In the genomic region with DNA sequence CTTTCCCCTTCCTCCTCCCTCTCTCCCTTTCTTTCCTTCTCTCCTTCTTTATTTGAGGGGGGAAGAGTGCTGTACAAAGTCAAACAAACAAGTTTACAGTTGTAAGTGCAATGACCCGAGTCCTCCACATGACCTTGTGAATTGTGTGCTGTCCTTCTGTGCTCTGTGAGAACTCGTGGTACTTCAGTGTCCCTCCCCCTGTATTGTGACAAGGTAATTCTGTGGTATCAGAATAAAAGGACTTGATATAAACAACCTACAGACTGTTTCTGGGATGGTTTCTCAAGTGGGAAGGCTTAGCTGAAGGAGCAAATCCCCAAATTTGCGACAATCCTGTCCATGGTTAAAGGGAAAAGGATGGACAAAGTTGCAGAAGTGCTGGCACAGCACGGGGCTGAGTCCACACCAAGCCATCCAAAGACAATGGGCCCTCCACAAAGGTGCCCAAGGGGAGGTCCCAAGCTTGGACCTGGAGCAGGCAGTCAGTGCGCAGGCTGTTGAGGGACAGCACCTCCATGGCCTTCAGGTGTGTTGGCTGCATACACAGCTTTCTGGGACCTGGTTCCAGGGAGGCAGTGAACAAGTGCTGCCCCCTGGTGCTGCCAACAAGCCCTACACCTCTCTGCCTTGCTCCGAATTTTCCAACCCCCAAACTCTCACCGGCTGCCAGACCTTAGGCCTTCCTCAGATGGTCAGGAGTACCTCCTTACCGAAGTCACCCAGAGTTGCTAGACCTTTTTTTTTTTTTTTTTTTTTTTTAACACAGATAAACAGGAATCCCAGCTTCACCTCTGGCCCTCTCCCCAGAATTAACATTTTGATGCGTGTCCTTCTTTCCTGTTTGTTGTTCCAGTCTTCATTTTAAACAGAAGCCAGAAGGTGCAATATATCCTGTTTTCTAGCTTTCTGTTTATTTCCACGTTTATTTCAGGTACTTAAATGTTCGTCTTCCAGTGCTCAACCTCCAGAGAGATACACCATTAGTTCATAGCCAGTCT, we compare ENCODE assay signal across 8 cellular contexts. TPM values are rescaled to one million over a fixed set of nuclear protein-coding genes. Genes with fewer than 3 reads are reported as not detected.
DNase-seq lines count a peak whose midpoint lies in the region; ATAC-seq and TF ChIP-seq lines count a peak whose summit lies in the region.

No MANE protein-coding gene starts in this region.

- ATAC-seq in upper lobe of right lung = peak; percentile 36

- POLR2A ChIA-PET in BJ (lab: Charles Lee) = interaction anchor here (0.5 kb wide), 1 partner anchor 664 kb away, joined by 7 read pairs; no protein-coding TSS in a partner anchor

- H3K27me3 Mint-ChIP-seq in IgD-negative memory B cell = no peaks in the 10 kb centered on the region

- peak overlapping the region in 3 of 4 donors; percentile 65 to 77 (median 66) for H3K4me3 Mint-ChIP-seq in IgD-negative memory B cell

- H3K36me3 Mint-ChIP-seq in IgD-negative memory B cell = peaks cover 3% of the 10 kb centered on the region

- H3K27ac ChIP-seq in neutrophil (no peak overlapping the region), upper lobe of right lung (no peak overlapping the region)

- peaks cover 0 to 1% (median 0%) of the 10 kb centered on the region in 3 donors for H3K9me3 Mint-ChIP-seq in IgD-negative memory B cell

- H3K36me3 ChIP-seq in BJ (ENCODE audit: control insufficient read depth, insufficient read depth, low read length) (peaks cover 5% of the 10 kb centered on the region), neutrophil (peaks cover 10% of the 10 kb centered on the region), upper lobe of right lung (peaks cover 6% of the 10 kb centered on the region)

- intact Hi-C loops in upper lobe of right lung (cut with DNase I) = no loop called here

- H3K27me3 ChIP-seq in BJ (ENCODE audit: control insufficient read depth, insufficient read depth, low read length) = 0 out of 2 replicates have a peak, but pooled peaks cover 1% of the 10 kb centered on the region
- peaks cover 18% of the 10 kb centered on the region for H3K27me3 ChIP-seq in neutrophil
- no peaks in the 10 kb centered on the region for H3K27me3 ChIP-seq in upper lobe of right lung

- H3K4me3 ChIP-seq in BJ (ENCODE audit: low read depth, low read length) = no peak overlapping the region
- H3K4me3 ChIP-seq in neutrophil (ENCODE audit: low read depth in 1 of 2, low read length in 1 of 2) = no peak overlapping the region
- no peak overlapping the region for H3K4me3 ChIP-seq in upper lobe of right lung

- peak overlapping the region in 2 of 3 donors; percentile 59 to 90 for H3K27ac Mint-ChIP-seq in IgD-negative memory B cell

- CTCF ChIA-PET in BJ (lab: Yijun Ruan, JAX) = interaction anchor here (0.7 to 5.4 kb wide), 16 partner anchors 8 to 212 kb away, joined by 3 to 152 read pairs (median 5); partner anchors contain the start of genes BSN, INKA1 and UBA7

- H3K9me3 ChIP-seq in neutrophil = no peaks in the 10 kb centered on the region
- no peaks in the 10 kb centered on the region for H3K9me3 ChIP-seq in upper lobe of right lung

- no peak for DNase-seq in BJ (ENCODE audit: low read depth)
- DNase-seq in activated CD8-positive, alpha-beta memory T cell treated with anti-CD3 and anti-CD28 coated beads, Interleukin-2, amount 50 U/mL, for 4 hours = peak; percentile 74
- DNase-seq in fibroblast of gingiva (ENCODE audit: low read depth) = peak; percentile 30
- DNase-seq in upper lobe of right lung = peak; percentile 84
- no peak for DNase-seq in NCI-H345 treated with DMSO at 0.1 percent for 48 hours (lab: John Stamatoyannopoulos, UW; ENCODE audit: unreplicated experiment)
- no peak for DNase-seq in SIG-M5 treated with dmso at 0.1 percent for 504 hours (lab: John Stamatoyannopoulos, UW; ENCODE audit: unreplicated experiment)

- peaks cover 13 to 19% (median 15%) of the 10 kb centered on the region in 3 donors for H3K4me1 Mint-ChIP-seq in IgD-negative memory B cell

- H3K4me1 ChIP-seq in neutrophil (ENCODE audit: control insufficient read depth in 1 of 2, insufficient read depth in 1 of 2, low read depth in 1 of 2, low read length in 1 of 2) (peaks cover 19 to 20% of the 10 kb centered on the region in 2 experiments), upper lobe of right lung (peaks cover 12% of the 10 kb centered on the region)

- peak; percentile 89 for TF ChIP-seq CTCF in BJ (IDR thresholded peaks at IDR 0.05; ENCODE audit: insufficient read depth, low read depth, low read length)
- peak; percentile 70 for TF ChIP-seq CTCF in neutrophil (IDR thresholded peaks at IDR 0.05)
- TF ChIP-seq CTCF in upper lobe of right lung (IDR thresholded peaks at IDR 0.05) = peak; percentile 73

RNA-seq across cellular contexts. Expression of gene APEH, which starts 2.6 kb away (rescaled TPM):
- polyA plus RNA-seq in BJ (2011; rRNA removed) (105 and 165 TPM in 2 replicates), IgD-negative memory B cell (84.5 TPM)
- 137 and 228 TPM in 2 replicates for polyA minus RNA-seq in BJ (2011; rRNA and poly(A)+ RNA removed)
- 88.5 TPM for total RNA-seq in upper lobe of right lung

RNA-seq across cellular contexts. Expression of gene MST1, which starts 17.7 kb away (rescaled TPM):
- polyA plus RNA-seq in BJ (2011; rRNA removed) (5.5 and 10.7 TPM in 2 replicates), IgD-negative memory B cell (1.3 TPM)
- 1.0 and 5.0 TPM in 2 replicates for polyA minus RNA-seq in BJ (2011; rRNA and poly(A)+ RNA removed)
- 23.7 TPM for total RNA-seq in upper lobe of right lung

RNA-seq across cellular contexts. Expression of gene RNF123, which starts 17.8 kb away (rescaled TPM):
- 28.8 and 61.2 TPM in 2 replicates for polyA plus RNA-seq in BJ (2011; rRNA removed)
- polyA minus RNA-seq in BJ (2011; rRNA and poly(A)+ RNA removed) = 32.6 and 50.6 TPM in 2 replicates
- 19.7 TPM for polyA plus RNA-seq in IgD-negative memory B cell
- total RNA-seq in upper lobe of right lung = 41.4 TPM

RNA-seq across cellular contexts. Expression of gene AMIGO3, which starts 47.9 kb away (rescaled TPM):
- polyA plus RNA-seq in BJ (2011; rRNA removed) = not detected in 2 replicates
- polyA minus RNA-seq in BJ (2011; rRNA and poly(A)+ RNA removed) = 0.26 TPM in 1 of 2 replicates, not detected in the other
- polyA plus RNA-seq in IgD-negative memory B cell = 1.5 TPM
- 0.26 TPM for total RNA-seq in upper lobe of right lung

RNA-seq across cellular contexts. Expression of gene GMPPB, which starts 52.2 kb away (rescaled TPM):
- polyA plus RNA-seq in BJ (2011; rRNA removed) = 19.0 and 30.0 TPM in 2 replicates
- polyA minus RNA-seq in BJ (2011; rRNA and poly(A)+ RNA removed) = 15.3 and 23.1 TPM in 2 replicates
- polyA plus RNA-seq in IgD-negative memory B cell = 27.5 TPM
- 34.8 TPM for total RNA-seq in upper lobe of right lung

Comparison
In these comparisons a context has a peak if more than half of its experiments do, and no peak if none do; other contexts are left out.
1. DNase-seq: peak in activated CD8-positive, alpha-beta memory T cell treated with anti-CD3 and anti-CD28 coated beads, Interleukin-2, amount 50 U/mL, for 4 hours (single experiment), fibroblast of gingiva (single experiment) and upper lobe of right lung (single experiment); none in BJ (single experiment), NCI-H345 treated with DMSO at 0.1 percent for 48 hours (single experiment) and SIG-M5 treated with dmso at 0.1 percent for 504 hours (single experiment).
2. Peak in every context shown above with its lines, with median percentiles within 50 percentile points of each other: CTCF ChIP-seq.